ENCODE assay signal across 8 cellular contexts in the genomic region with DNA sequence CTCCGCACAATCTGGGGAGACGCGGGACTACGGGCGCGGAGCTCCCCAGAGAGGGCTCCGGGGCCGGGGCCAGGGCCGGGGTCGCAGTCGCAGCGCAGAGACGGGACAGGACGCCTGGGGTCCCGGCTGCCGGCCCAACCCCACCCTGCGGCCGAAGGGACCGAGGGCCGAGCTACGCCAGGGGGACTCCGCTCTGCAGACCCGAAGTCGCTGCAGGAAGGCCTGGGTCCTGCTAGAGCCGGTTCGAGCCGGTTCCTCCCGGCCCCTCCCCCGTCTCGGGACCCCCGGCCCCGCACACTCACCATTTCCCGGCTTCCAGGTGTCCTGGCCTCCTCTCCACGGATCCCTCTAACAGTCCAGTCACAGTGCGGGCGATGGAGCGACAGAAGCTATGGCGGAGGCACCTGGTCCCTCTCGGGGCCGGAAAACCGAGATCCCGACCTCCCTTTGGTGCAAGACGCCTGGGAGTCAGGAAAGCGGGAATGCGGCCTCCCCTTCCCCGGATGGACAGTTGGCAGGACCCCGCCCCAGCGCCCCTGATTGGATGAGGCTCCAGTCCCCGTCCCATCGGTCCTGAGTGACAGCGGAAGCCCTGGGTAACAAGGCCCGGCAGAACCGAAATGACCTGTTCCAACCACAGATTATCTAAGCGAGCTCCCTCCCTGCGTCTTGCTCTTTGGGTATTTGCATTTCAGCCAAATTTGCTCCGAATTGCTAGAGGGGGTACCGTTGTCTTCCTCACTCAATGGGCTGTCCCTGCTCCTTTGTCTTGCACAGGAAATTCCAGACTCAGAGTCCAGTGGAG. TPM values are rescaled to one million over a fixed set of nuclear protein-coding genes. Genes with fewer than 3 reads are reported as not detected.
DNase-seq lines count a peak whose midpoint lies in the region; ATAC-seq and TF ChIP-seq lines count a peak whose summit lies in the region.

ZNF625 (minus strand) TSS at position 481 of the 805 bp plus-strand sequence; CDS start at position 305, 176 bp downstream.

- H3K4me1 ChIP-seq in muscle layer of colon (ENCODE audit: insufficient read depth, low read length), result no peaks in the 10 kb centered on the region

- peak; percentile 73 for DNase-seq in activated CD4-positive, alpha-beta T cell treated with anti-CD3 and anti-CD28 coated beads for 36 hours
- no peak for DNase-seq in activated CD4-positive, alpha-beta T cell treated with anti-CD3 and anti-CD28 coated beads, Interleukin-2, amount 50 U/mL, for 4 hours
- DNase-seq in NCI-H226 (peak; percentile 61), fibroblast of mammary gland (ENCODE audit: low read depth) (peak; percentile 83)
- peak; percentile 79 for DNase-seq in activated CD8-positive, alpha-beta memory T cell treated with anti-CD3 and anti-CD28 coated beads, Interleukin-2, amount 50 U/mL, for 48 hours

- POLR2A ChIA-PET in activated CD4-positive, alpha-beta T cell treated with anti-CD3 and anti-CD28 coated beads for 36 hours (lab: Charles Lee), result interaction anchor here (0.6 kb wide), 2 partner anchors 234 to 775 kb away, joined by 4 read pairs; no protein-coding TSS in a partner anchor

- H3K36me3 ChIP-seq in muscle layer of colon (ENCODE audit: insufficient read depth, low read length), result no peaks in the 10 kb centered on the region

- CTCF ChIA-PET in activated CD4-positive, alpha-beta T cell treated with anti-CD3 and anti-CD28 coated beads for 36 hours (lab: Charles Lee), result interaction anchor here (0.7 to 1.4 kb wide), 5 partner anchors 16 to 359 kb away, joined by 3 to 4 read pairs (median 3); partner anchors contain the start of gene ZNF20

- H3K27ac ChIP-seq in muscle layer of colon (ENCODE audit: low read depth, low read length) (peak within 1 kb of the TSS; percentile 90), temporal lobe (ENCODE audit: low read depth, low read length) (peak within 1 kb of the TSS; percentile 7)

- peaks cover 3% of the 10 kb centered on the region for H3K36me3 Mint-ChIP-seq in activated CD4-positive, alpha-beta T cell treated with anti-CD3 and anti-CD28 coated beads for 36 hours (ENCODE audit: low read depth)

- no peaks in the 10 kb centered on the region for H3K9me3 ChIP-seq in muscle layer of colon (ENCODE audit: low read length)

- no peak for TF ChIP-seq CTCF in fibroblast of mammary gland (conservative IDR thresholded peaks at IDR 0.05; ENCODE audit: control insufficient read depth, insufficient read depth, low read depth, low read length)

- no peaks in the 10 kb centered on the region for H3K27me3 ChIP-seq in muscle layer of colon (ENCODE audit: control insufficient read depth in 1 of 2, insufficient read depth in 2 of 2, low read length in 2 of 2)

- intact Hi-C loops in activated CD4-positive, alpha-beta T cell treated with anti-CD3 and anti-CD28 coated beads for 36 hours (cut with DNase I, micrococcal nuclease), result no loop called here

- peak; percentile 90 for ATAC-seq in activated CD4-positive, alpha-beta T cell treated with anti-CD3 and anti-CD28 coated beads for 36 hours
- ATAC-seq in HG02840 (IDR thresholded peaks at IDR 0.05; ENCODE audit: low FRiP score, unreplicated experiment), result peak; percentile 62

- H3K27me3 Mint-ChIP-seq in activated CD4-positive, alpha-beta T cell treated with anti-CD3 and anti-CD28 coated beads for 36 hours, result no peaks in the 10 kb centered on the region

- peak within 1 kb of the TSS; percentile 42 for H3K9ac ChIP-seq in muscle layer of colon (ENCODE audit: low read length)

- H3K4me1 Mint-ChIP-seq in activated CD4-positive, alpha-beta T cell treated with anti-CD3 and anti-CD28 coated beads for 36 hours, result peaks cover 9% of the 10 kb centered on the region

- H3K4me3 ChIP-seq in fibroblast of mammary gland (ENCODE audit: control insufficient read depth, low read depth, low read length), result peak within 1 kb of the TSS; percentile 79
- peak within 1 kb of the TSS; percentile 83 to 87 for H3K4me3 ChIP-seq in muscle layer of colon (ENCODE audit: low read depth in 1 of 2, low read length in 2 of 2)

- H3K9me3 Mint-ChIP-seq in activated CD4-positive, alpha-beta T cell treated with anti-CD3 and anti-CD28 coated beads for 36 hours (ENCODE audit: low read depth), result no peaks in the 10 kb centered on the region

- H3K4me3 Mint-ChIP-seq in activated CD4-positive, alpha-beta T cell treated with anti-CD3 and anti-CD28 coated beads for 36 hours, result peak within 1 kb of the TSS; percentile 90

- H3K27ac Mint-ChIP-seq in activated CD4-positive, alpha-beta T cell treated with anti-CD3 and anti-CD28 coated beads for 36 hours, result peak within 1 kb of the TSS; percentile 82

RNA-seq across cellular contexts. Expression of gene ZNF625, which starts in this region (rescaled TPM):
- total RNA-seq in activated CD4-positive, alpha-beta T cell treated with anti-CD3 and anti-CD28 coated beads for 36 hours, result 1 to 10 TPM; 3.8 to 5.5 TPM
- total RNA-seq in temporal lobe, result 17.9 TPM

Comparison
In these comparisons a context has a peak if more than half of its experiments do, and no peak if none do; other contexts are left out.
1. DNase-seq: peak in activated CD4-positive, alpha-beta T cell treated with anti-CD3 and anti-CD28 coated beads for 36 hours (single experiment), NCI-H226 (single experiment), activated CD8-positive, alpha-beta memory T cell treated with anti-CD3 and anti-CD28 coated beads, Interleukin-2, amount 50 U/mL, for 48 hours (single experiment) and fibroblast of mammary gland (single experiment); none in activated CD4-positive, alpha-beta T cell treated with anti-CD3 and anti-CD28 coated beads, Interleukin-2, amount 50 U/mL, for 4 hours (0 of 2).